ENCODE assay signal across 8 cellular contexts in the genomic region with DNA sequence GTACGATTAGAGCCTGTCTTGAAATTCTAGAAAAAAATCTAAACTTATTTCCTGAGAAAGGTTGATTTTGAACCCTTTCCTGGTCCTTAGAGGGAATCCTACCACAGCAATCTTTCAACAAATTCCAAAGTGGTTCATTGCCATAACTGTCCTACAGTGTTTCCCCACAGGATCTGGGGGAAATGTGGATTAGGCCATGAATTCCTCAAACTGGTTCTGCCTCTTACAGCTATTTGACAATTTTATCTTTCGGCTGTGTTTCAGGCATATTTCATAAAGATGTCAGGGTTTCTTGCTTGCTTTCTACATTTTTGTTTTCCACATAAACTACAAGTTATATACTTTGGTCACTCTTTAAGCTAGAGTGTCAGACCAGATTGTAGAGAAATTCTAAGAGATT. TPM values are rescaled to one million over a fixed set of nuclear protein-coding genes. Genes with fewer than 3 reads are reported as not detected.
"Had no signal": no experiment of that assay in that cellular context is flagged by ENCODE, and none has a peak within 500 bp of the region (broad histone marks: within the 10 kb centered on the region; RNA-seq: fewer than 3 reads in every experiment).

No MANE protein-coding gene starts in this region.

- DNase-seq: H9, HCEC 1CT had no signal

- H3K4me3 ChIP-seq: GM23338 had no signal

- H3K4me2 ChIP-seq: GM23338 had no signal

- ATAC-seq: GM23338, HepG2 had no signal

- H2AFZ ChIP-seq: GM23338 had no signal

- H3K27ac ChIP-seq: HL-60 had no signal

RNA-seq across cellular contexts. Expression of a gene that starts 0.5 kb away (rescaled TPM):
- total RNA-seq: GM23338, H1, H9, HepG2, HT1080 had no signal
- polyA plus RNA-seq: GM23338, H1, HepG2, IgD-negative memory B cell had no signal
